10 cellular contexts compared by ENCODE assay signal in the genomic region with DNA sequence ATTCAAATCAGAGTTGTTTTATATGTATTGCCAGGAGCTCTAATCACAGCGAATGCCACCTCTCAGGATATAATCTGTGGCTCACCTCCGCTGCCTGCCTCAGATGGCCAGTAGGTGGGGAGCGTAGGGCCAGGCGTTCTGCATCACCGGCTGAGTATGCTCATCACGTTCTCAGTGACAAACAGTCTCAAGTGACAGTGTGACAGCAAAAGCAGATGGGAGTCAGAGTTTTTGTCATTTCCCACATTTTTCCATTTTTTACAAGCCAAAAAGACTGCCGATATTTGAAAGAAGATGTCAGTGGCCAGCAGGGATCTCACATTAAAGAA.
DNase-seq lines count a peak whose midpoint lies in the region; ATAC-seq lines count a peak whose summit lies in the region.
"Had no signal": no experiment of that assay in that cellular context is flagged by ENCODE, and none has a peak within 500 bp of the region (broad histone marks: within the 10 kb centered on the region; RNA-seq: fewer than 3 reads in every experiment).

No MANE protein-coding gene starts in this region.

- ATAC-seq in HG03432 (IDR thresholded peaks at IDR 0.05; ENCODE audit: unreplicated experiment): peak; percentile 40
- ATAC-seq in HG03095 (IDR thresholded peaks at IDR 0.05; ENCODE audit: unreplicated experiment): no peak
- ATAC-seq: gastroesophageal sphincter had no signal

- DNase-seq in Ammon's horn (ENCODE audit: low spot score) (peak; percentile 76), astrocyte of the hippocampus (ENCODE audit: low read depth, low spot score) (peak; percentile 20), left kidney (ENCODE audit: low read depth, low spot score) (peak; percentile 73), hepatic stellate cell (ENCODE audit: low spot score) (no peak), retina (no peak)
- DNase-seq in stimulated activated naive CD4-positive, alpha-beta T cell treated with Interleukin-2 at 50 U/mL for 16 hours (lab: John Stamatoyannopoulos, UW): no peak
- DNase-seq: NCI-H1436 treated with DMSO at 0.1 percent for 48 hours had no signal

Comparison
In these comparisons a context has a peak if more than half of its experiments do, and no peak if none do; other contexts are left out.
1. DNase-seq: peak in Ammon's horn (single experiment), astrocyte of the hippocampus (single experiment) and left kidney (single experiment); none in hepatic stellate cell (single experiment), stimulated activated naive CD4-positive, alpha-beta T cell treated with Interleukin-2 at 50 U/mL for 16 hours (single experiment) and retina (single experiment).